ENCODE assay signal across 29 cellular contexts in genomic region chr9:25700430-25700829, GRCh38. TPM values are rescaled to one million over a fixed set of nuclear protein-coding genes. Genes with fewer than 3 reads are reported as not detected.
"Had no signal": no experiment of that assay in that cellular context is flagged by ENCODE, and none has a peak within 500 bp of the region (broad histone marks: within the 10 kb centered on the region; RNA-seq: fewer than 3 reads in every experiment).

No MANE protein-coding gene starts in this region.

- H3K4me3 Mint-ChIP-seq: central memory CD8-positive, alpha-beta T cell; effector memory CD8-positive, alpha-beta T cell; naive thymus-derived CD8-positive, alpha-beta T cell; neural crest cell; T-helper 1 cell treated with Interleukin-12 subunit alpha and Interleukin-12 subunit beta and Interleukin-4 antibody, amounts not matched to agents 30 μg/mL and 1 μg/mL, for 36 hours had no signal

- ATAC-seq: effector memory CD8-positive, alpha-beta T cell; esophagus mucosa; heart left ventricle; naive thymus-derived CD8-positive, alpha-beta T cell; right cardiac atrium had no signal

- H3K4me3 ChIP-seq: breast epithelium, dorsolateral prefrontal cortex, heart left ventricle, spleen, suprapubic skin, tibial artery had no signal

- H3K27ac ChIP-seq: breast epithelium, dorsolateral prefrontal cortex, foreskin keratinocyte, heart left ventricle, spleen, suprapubic skin, VCaP had no signal

- H3K36me3 Mint-ChIP-seq: naive thymus-derived CD8-positive, alpha-beta T cell had no signal

- H3K4me1 Mint-ChIP-seq: central memory CD8-positive, alpha-beta T cell; naive thymus-derived CD8-positive, alpha-beta T cell had no signal

- FAIRE-seq: colon, TTC549 had no signal

- H3K36me3 ChIP-seq: breast epithelium, heart left ventricle, spleen, suprapubic skin, tibial artery had no signal

- H3K4me1 ChIP-seq: breast epithelium, spleen had no signal

- H3K27me3 ChIP-seq: breast epithelium, dorsolateral prefrontal cortex, foreskin keratinocyte, heart left ventricle, spleen, suprapubic skin, tibial artery had no signal

- H3K27ac Mint-ChIP-seq: effector memory CD8-positive, alpha-beta T cell; naive thymus-derived CD8-positive, alpha-beta T cell; T-helper 1 cell treated with Interleukin-12 subunit alpha and Interleukin-12 subunit beta and Interleukin-4 antibody, amounts not matched to agents 30 μg/mL and 1 μg/mL, for 36 hours had no signal

- DNase-seq: activated CD4-positive, alpha-beta T cell treated with anti-CD3 and anti-CD28 coated beads for 4 hours; activated CD4-positive, alpha-beta T cell treated with anti-CD3 and anti-CD28 coated beads, Interleukin-2, amount 50 U/mL, for 4 hours; activated CD8-positive, alpha-beta memory T cell treated with anti-CD3 and anti-CD28 coated beads for 24 hours; activated gamma-delta T cell; activated naive CD4-positive, alpha-beta T cell treated with anti-CD3 and anti-CD28 coated beads, Interleukin-2, amount 50 U/mL, for 16 hours; activated T-cell treated with anti-CD3 and anti-CD28 coated beads, Interleukin-2, amount 50 U/mL, for 1 hour; amniotic stem cell; dorsolateral prefrontal cortex; effector memory CD8-positive, alpha-beta T cell; heart left ventricle; midbrain; naive thymus-derived CD8-positive, alpha-beta T cell; nucleus accumbens; posterior cingulate gyrus; right cardiac atrium; spleen; stimulated activated naive CD4-positive, alpha-beta T cell; T-helper 9 cell; tibial artery had no signal

- H3K27me3 Mint-ChIP-seq: central memory CD8-positive, alpha-beta T cell; effector memory CD8-positive, alpha-beta T cell; naive thymus-derived CD8-positive, alpha-beta T cell had no signal

- H3K9me3 ChIP-seq: breast epithelium, heart left ventricle, spleen, suprapubic skin, tibial artery had no signal

- H3K9me3 Mint-ChIP-seq: neural crest cell had no signal

RNA-seq across cellular contexts. Expression of gene TUSC1, which starts 22.2 kb away (rescaled TPM):
- total RNA-seq: neural crest cell had no signal
